Comparison of ENCODE assay signal across 17 cellular contexts in genomic region chr16:53515259-53515658, GRCh38. TPM values are rescaled to one million over a fixed set of nuclear protein-coding genes. Genes with fewer than 3 reads are reported as not detected.
DNase-seq lines count a peak whose midpoint lies in the region; ATAC-seq and TF ChIP-seq lines count a peak whose summit lies in the region.
"Had no signal": no experiment of that assay in that cellular context is flagged by ENCODE, and none has a peak within 500 bp of the region (broad histone marks: within the 10 kb centered on the region; RNA-seq: fewer than 3 reads in every experiment).

No MANE protein-coding gene starts in this region.

- peaks cover 8% of the 10 kb centered on the region for H3K36me3 Mint-ChIP-seq in activated CD8-positive, alpha-beta T cell treated with anti-CD3 and anti-CD28 coated beads for 36 hours (ENCODE audit: low read depth)

- peaks cover 55% of the 10 kb centered on the region for H3K4me1 Mint-ChIP-seq in activated CD8-positive, alpha-beta T cell treated with anti-CD3 and anti-CD28 coated beads for 36 hours (ENCODE audit: low read depth)

- H2AFZ ChIP-seq in osteoblast (ENCODE audit: low read length), result no peak overlapping the region
- H2AFZ ChIP-seq: GM23338, hepatocyte had no signal

- no peaks in the 10 kb centered on the region for H4K20me1 ChIP-seq in osteoblast (ENCODE audit: insufficient read depth, low read length)

- H3K9me3 Mint-ChIP-seq in activated CD8-positive, alpha-beta T cell treated with anti-CD3 and anti-CD28 coated beads for 36 hours, result peaks cover 1% of the 10 kb centered on the region

- H3K4me3 ChIP-seq in astrocyte of the spinal cord (ENCODE audit: low read depth, low read length), result no peak overlapping the region
- no peak overlapping the region for H3K4me3 ChIP-seq in osteoblast (ENCODE audit: insufficient read depth, low read length)
- H3K4me3 ChIP-seq: GM23338, hepatocyte, Peyer's patch had no signal

- H3K27me3 ChIP-seq in osteoblast (ENCODE audit: insufficient read depth, low read length), result no peaks in the 10 kb centered on the region
- H3K27me3 ChIP-seq: hepatocyte, Peyer's patch had no signal

- peak; percentile 31 for ATAC-seq in left ventricle myocardium superior
- no peak for ATAC-seq in activated CD8-positive, alpha-beta T cell treated with anti-CD3 and anti-CD28 coated beads for 36 hours
- no peak for ATAC-seq in GM19467 (IDR thresholded peaks at IDR 0.05; ENCODE audit: unreplicated experiment)
- ATAC-seq: activated CD8-positive, alpha-beta T cell treated with anti-CD3 and anti-CD28 coated beads, Interleukin-2, amount 10 ng/mL, durations not matched to agents 7 days and 5 days; GM23338 had no signal

- H3K27me3 Mint-ChIP-seq in activated CD8-positive, alpha-beta T cell treated with anti-CD3 and anti-CD28 coated beads for 36 hours, result peaks cover 2% of the 10 kb centered on the region
- H3K27me3 Mint-ChIP-seq: progenitor cell of endocrine pancreas had no signal

- peaks cover 5% of the 10 kb centered on the region for H3K4me1 ChIP-seq in osteoblast (ENCODE audit: insufficient read depth, low read length)

- H3K4me2 ChIP-seq in osteoblast (ENCODE audit: insufficient read depth, low read length), result no peak overlapping the region
- H3K4me2 ChIP-seq: GM23338, hepatocyte had no signal

- H3K4me3 Mint-ChIP-seq in activated CD8-positive, alpha-beta T cell treated with anti-CD3 and anti-CD28 coated beads for 36 hours, result no peak overlapping the region
- H3K4me3 Mint-ChIP-seq: activated CD8-positive, alpha-beta T cell treated with anti-CD3 and anti-CD28 coated beads, Interleukin-2, amount 10 ng/mL, durations not matched to agents 7 days and 5 days; GM23338 had no signal

- H3K79me2 ChIP-seq in osteoblast (ENCODE audit: insufficient read depth, low read length), result no peaks in the 10 kb centered on the region
- H3K79me2 ChIP-seq: hepatocyte had no signal

- H3K9me3 ChIP-seq in osteoblast (ENCODE audit: low read depth, low read length), result no peaks in the 10 kb centered on the region
- H3K9me3 ChIP-seq: Peyer's patch had no signal

- H3K27ac ChIP-seq in osteoblast (ENCODE audit: low read depth, low read length), result peak overlapping the region; percentile 57
- H3K27ac ChIP-seq: hepatocyte, Peyer's patch had no signal

- in situ Hi-C loops in astrocyte of the spinal cord (cut with HindIII; ENCODE audit: low sequenced_read_pairs), result no loop called here

- DNase-seq in EH (ENCODE audit: low read depth) (peak; percentile 40), astrocyte of the spinal cord (ENCODE audit: low read depth, low spot score) (peak; percentile 28), left ventricle myocardium superior (no peak), osteoblast (ENCODE audit: insufficient read length, low spot score, missing footprints) (peak; percentile 92), NCI-H446 (lab: John Stamatoyannopoulos, UW) (no peak), NCI-H1417 treated with DMSO at 0.1 percent for 48 hours (lab: John Stamatoyannopoulos, UW) (no peak)
- no peak for DNase-seq in activated CD8-positive, alpha-beta T cell treated with anti-CD3 and anti-CD28 coated beads for 36 hours
- DNase-seq: activated CD8-positive, alpha-beta T cell treated with anti-CD3 and anti-CD28 coated beads, Interleukin-2, amount 10 ng/mL, durations not matched to agents 7 days and 5 days; amniotic stem cell; Karpas-422; NCI-H1436; Peyer's patch; SW 1271 had no signal

- TF ChIP-seq CTCF in astrocyte of the spinal cord (IDR thresholded peaks at IDR 0.05; ENCODE audit: low read depth, low read length) (no peak), osteoblast (IDR thresholded peaks at IDR 0.05; ENCODE audit: extremely low read depth, low read depth, low read length) (no peak)
- no peak for TF ChIP-seq CTCF in activated CD8-positive, alpha-beta T cell treated with anti-CD3 and anti-CD28 coated beads for 36 hours (IDR thresholded peaks at IDR 0.05)

- POLR2A ChIA-PET in activated CD8-positive, alpha-beta T cell treated with anti-CD3 and anti-CD28 coated beads for 36 hours (lab: Charles Lee), result no interaction called here

- intact Hi-C loops in left ventricle myocardium superior (cut with micrococcal nuclease), result no loop called here
- intact Hi-C loops in activated CD8-positive, alpha-beta T cell treated with anti-CD3 and anti-CD28 coated beads for 36 hours (cut with micrococcal nuclease), result loop anchor here (10.0 kb wide), 1 partner anchor 140 kb away; no protein-coding TSS in a partner anchor

- no peaks in the 10 kb centered on the region for H3K36me3 ChIP-seq in osteoblast (ENCODE audit: insufficient read depth, low read length)
- H3K36me3 ChIP-seq: Peyer's patch had no signal

- H3K27ac Mint-ChIP-seq in activated CD8-positive, alpha-beta T cell treated with anti-CD3 and anti-CD28 coated beads for 36 hours, result no peak overlapping the region
- H3K27ac Mint-ChIP-seq: activated CD8-positive, alpha-beta T cell treated with anti-CD3 and anti-CD28 coated beads, Interleukin-2, amount 10 ng/mL, durations not matched to agents 7 days and 5 days; GM23338; progenitor cell of endocrine pancreas had no signal

- CTCF ChIA-PET in activated CD8-positive, alpha-beta T cell treated with anti-CD3 and anti-CD28 coated beads for 36 hours (lab: Charles Lee), result interaction anchor here (1.8 kb wide), 1 partner anchor 11 kb away, joined by 5 read pairs; no protein-coding TSS in a partner anchor

RNA-seq across cellular contexts. Expression of gene AKTIP, which starts 12.2 kb away (rescaled TPM):
- total RNA-seq in left ventricle myocardium superior (89.9 TPM), osteoblast (25.0 and 25.6 TPM in 2 replicates)
- total RNA-seq in activated CD8-positive, alpha-beta T cell treated with anti-CD3 and anti-CD28 coated beads for 36 hours, result 10 to 100 TPM; 24.4 to 24.7 TPM

Comparison
In these comparisons a context has a peak if more than half of its experiments do, and no peak if none do; other contexts are left out.
1. DNase-seq: peak in EH (single experiment), astrocyte of the spinal cord (single experiment) and osteoblast (single experiment); none in left ventricle myocardium superior (single experiment), NCI-H446 (0 of 2), activated CD8-positive, alpha-beta T cell treated with anti-CD3 and anti-CD28 coated beads for 36 hours (single experiment) and NCI-H1417 treated with DMSO at 0.1 percent for 48 hours (single experiment).